9 cellular contexts compared by ENCODE assay signal in the genomic region with DNA sequence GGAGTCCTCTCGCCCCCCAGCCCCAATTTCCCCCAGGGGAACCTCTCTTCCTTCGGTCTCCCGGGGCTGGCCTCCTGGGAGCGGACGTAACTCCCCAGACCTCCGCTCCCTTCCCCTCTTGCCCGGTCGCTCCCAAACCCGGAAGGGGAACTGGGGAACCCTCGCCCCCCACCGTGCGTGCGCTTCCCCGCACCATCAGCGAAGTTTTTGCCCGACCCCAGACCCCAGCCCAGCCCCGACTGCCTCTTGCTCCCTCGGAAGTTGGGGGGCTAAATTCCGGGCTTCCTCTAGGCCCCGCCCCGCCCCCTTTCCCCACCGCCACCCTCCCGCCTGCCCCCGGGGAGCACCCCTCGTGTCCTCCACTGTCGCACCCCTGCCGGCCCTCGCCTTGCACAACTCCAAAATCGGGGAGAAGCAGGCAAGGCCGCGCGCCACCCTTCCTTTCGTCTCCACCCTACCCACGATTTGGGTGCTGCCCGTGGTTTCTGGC. TPM values are rescaled to one million over a fixed set of nuclear protein-coding genes. Genes with fewer than 3 reads are reported as not detected.
A peak's percentile ranks its signal among the peaks of the same experiment; 100 is the strongest.
DNase-seq lines count a peak whose midpoint lies in the region; ATAC-seq, FAIRE-seq and TF ChIP-seq lines count a peak whose summit lies in the region.
"Had no signal": no experiment of that assay in that cellular context is flagged by ENCODE, and none has a peak within 500 bp of the region (broad histone marks: within the 10 kb centered on the region; RNA-seq: fewer than 3 reads in every experiment).

No MANE protein-coding gene starts in this region.

- peak overlapping the region; percentile 82 for H3K4me3 ChIP-seq in MM.1S (ENCODE audit: low read length)
- H3K4me3 ChIP-seq in pancreas: peak overlapping the region; percentile 87 to 91 (median 90)

- intact Hi-C loops in pancreas (cut with DNase I): no loop called here

- no peak for FAIRE-seq in pancreas (lab: Jason Lieb, UNC)

- H3K27ac ChIP-seq in MM.1S (ENCODE audit: low read length) (peak overlapping the region; percentile 52; the same call in 1 of the 2 replicates), foreskin keratinocyte (peak overlapping the region; percentile 73), pancreas (peak overlapping the region; percentile 93 to 98 (median 97))

- ATAC-seq in foreskin keratinocyte (no peak), pancreas (peak in 3 of 4 donors; percentile 3 to 14 (median 3)), omental fat pad (ENCODE audit: low FRiP score) (no peak)

- peak; percentile 50 for DNase-seq in activated CD4-positive, CD25-positive, alpha-beta regulatory T cell treated with anti-CD3 and anti-CD28 coated beads, Interleukin-2, amount 50 U/mL, for 72 hours
- no peak for DNase-seq in activated CD4-positive, CD25-positive, alpha-beta regulatory T cell (lab: John Stamatoyannopoulos, UW)
- DNase-seq in MM.1S: no peak
- peak; percentile 37 for DNase-seq in activated effector memory CD4-positive, alpha-beta T cell treated with Interleukin-2 at 50 U/mL for 16 hours
- DNase-seq in foreskin keratinocyte: no peak
- DNase-seq in pancreas: peak in 4 of 6 donors; percentile 59 to 86 (median 72)
- DNase-seq in omental fat pad (ENCODE audit: low spot score): no peak
- DNase-seq in KG1 (lab: John Stamatoyannopoulos, UW): no peak

- 0 to 1% methylated on average over 19 to 35 of the region's 35 CpGs for WGBS in pancreas, 2 donors

- H3K79me2 ChIP-seq in MM.1S (ENCODE audit: low read length): peaks cover 46% of the 10 kb centered on the region

- no peaks in the 10 kb centered on the region for H3K36me3 ChIP-seq in MM.1S (replicated peaks; ENCODE audit: insufficient read depth, low read length)
- H3K36me3 ChIP-seq in pancreas: peaks cover 3 to 24% (median 16%) of the 10 kb centered on the region in 3 donors

- peak overlapping the region; percentile 78 for H2AFZ ChIP-seq in MM.1S (ENCODE audit: low read length)

- no peaks in the 10 kb centered on the region for H4K20me1 ChIP-seq in MM.1S (ENCODE audit: insufficient read depth, low read length)

- H3F3A ChIP-seq in MM.1S (ENCODE audit: insufficient read depth, low read length): no peaks in the 10 kb centered on the region

- H3K9me2 ChIP-seq in MM.1S (replicated peaks; ENCODE audit: insufficient read depth, low read length): no peaks in the 10 kb centered on the region

- no peak for TF ChIP-seq CTCF in MM.1S (IDR thresholded peaks at IDR 0.05; ENCODE audit: low read length)
- TF ChIP-seq CTCF in foreskin keratinocyte (conservative IDR thresholded peaks at IDR 0.05): no peak
- no peak for TF ChIP-seq CTCF in pancreas (IDR thresholded peaks at IDR 0.05)
- TF ChIP-seq CTCF in omental fat pad (IDR thresholded peaks at IDR 0.05): no peak

- H3K27me3 ChIP-seq in MM.1S (replicated peaks; ENCODE audit: insufficient read depth, low read length) (peaks cover 32% of the 10 kb centered on the region), foreskin keratinocyte (no peaks in the 10 kb centered on the region), pancreas (no peaks in the 10 kb centered on the region)

- peak overlapping the region; percentile 91; the same call in 1 of the 2 replicates for H3K4me2 ChIP-seq in MM.1S (ENCODE audit: low read depth, low read length)

- peak overlapping the region; percentile 85 for H3K9ac ChIP-seq in MM.1S (ENCODE audit: low read length)

- no peaks in the 10 kb centered on the region for H3K9me3 ChIP-seq in MM.1S (replicated peaks; ENCODE audit: insufficient read depth, low read length)
- H3K9me3 ChIP-seq in pancreas: no peaks in the 10 kb centered on the region

- H3K4me1 ChIP-seq in MM.1S (ENCODE audit: low read length) (no peaks in the 10 kb centered on the region), foreskin keratinocyte (no peaks in the 10 kb centered on the region), pancreas (no peaks in the 10 kb centered on the region)

RNA-seq across cellular contexts. Expression of a gene that starts 0.4 kb away (rescaled TPM):
- total RNA-seq in foreskin keratinocyte (207 and 212 TPM in 2 replicates), pancreas (100 to 1,000 TPM in 5 of 6 donors, 10 to 100 TPM in 1; 84.7 to 118 (median 104) TPM), omental fat pad (100 to 1,000 TPM; 145 to 245 (median 203) TPM)
- polyA plus RNA-seq in foreskin keratinocyte (353 and 366 TPM in 2 replicates), pancreas (100 to 1,000 TPM in 1 of 2 donors, 10 to 100 TPM in 1; 82.2 to 151 TPM)

RNA-seq across cellular contexts. Expression of a gene that starts 17.7 kb away (rescaled TPM):
- total RNA-seq in foreskin keratinocyte (not detected in 2 replicates), pancreas (under 1 TPM; 0.23 to 0.98 (median 0.57) TPM), omental fat pad (not detected)
- polyA plus RNA-seq in foreskin keratinocyte (not detected in 2 replicates), pancreas (1 to 10 TPM; 1.7 to 7.7 TPM)
- total RNA-seq: dermis microvascular lymphatic vessel endothelial cell had no signal

RNA-seq across cellular contexts. Expression of a gene that starts 20.1 kb away (rescaled TPM):
- total RNA-seq in foreskin keratinocyte (15.6 and 16.0 TPM in 2 replicates), pancreas (10 to 100 TPM; 19.2 to 33.9 (median 26.9) TPM), omental fat pad (10 to 100 TPM; 17.7 to 44.0 (median 19.4) TPM)
- polyA plus RNA-seq in foreskin keratinocyte (6.9 and 7.3 TPM in 2 replicates), pancreas (10 to 100 TPM; 48.8 to 76.2 TPM)

RNA-seq across cellular contexts. Expression of a gene that starts 31.9 kb away (rescaled TPM):
- total RNA-seq in foreskin keratinocyte: 85.5 and 90.6 TPM in 2 replicates
- polyA plus RNA-seq in foreskin keratinocyte: 123 and 124 TPM in 2 replicates
- total RNA-seq in pancreas: 10 to 100 TPM; 10.5 to 19.2 (median 13.8) TPM
- 10 to 100 TPM; 20.5 to 26.1 TPM for polyA plus RNA-seq in pancreas
- 10 to 100 TPM; 17.5 to 39.9 (median 19.4) TPM for total RNA-seq in omental fat pad

RNA-seq across cellular contexts. Expression of a gene that starts 32.6 kb away (rescaled TPM):
- total RNA-seq in foreskin keratinocyte (0.34 and 0.39 TPM in 2 replicates), pancreas (1 to 10 TPM in 3 of 6 donors, under 1 TPM in 3; 0.28 to 1.2 (median 0.76) TPM), omental fat pad (under 1 TPM in 1 of 4 donors, not detected in 3; 0.60 TPM)
- polyA plus RNA-seq in foreskin keratinocyte (0.57 and 0.70 TPM in 2 replicates), pancreas (1 to 10 TPM; 1.1 to 1.2 TPM)

Comparison
In these comparisons a context has a peak if more than half of its experiments do, and no peak if none do; other contexts are left out.
1. DNase-seq: peak in activated CD4-positive, CD25-positive, alpha-beta regulatory T cell treated with anti-CD3 and anti-CD28 coated beads, Interleukin-2, amount 50 U/mL, for 72 hours (single experiment), activated effector memory CD4-positive, alpha-beta T cell treated with Interleukin-2 at 50 U/mL for 16 hours (single experiment) and pancreas (4 of 6); none in activated CD4-positive, CD25-positive, alpha-beta regulatory T cell (0 of 4), MM.1S (single experiment), foreskin keratinocyte (0 of 2), omental fat pad (single experiment) and KG1 (single experiment).
2. ATAC-seq: peak in pancreas (3 of 4); none in foreskin keratinocyte (single experiment) and omental fat pad (single experiment).
3. Peak in every context shown above with its lines, with median percentiles within 50 percentile points of each other: H3K27ac ChIP-seq.